In the genomic region with DNA sequence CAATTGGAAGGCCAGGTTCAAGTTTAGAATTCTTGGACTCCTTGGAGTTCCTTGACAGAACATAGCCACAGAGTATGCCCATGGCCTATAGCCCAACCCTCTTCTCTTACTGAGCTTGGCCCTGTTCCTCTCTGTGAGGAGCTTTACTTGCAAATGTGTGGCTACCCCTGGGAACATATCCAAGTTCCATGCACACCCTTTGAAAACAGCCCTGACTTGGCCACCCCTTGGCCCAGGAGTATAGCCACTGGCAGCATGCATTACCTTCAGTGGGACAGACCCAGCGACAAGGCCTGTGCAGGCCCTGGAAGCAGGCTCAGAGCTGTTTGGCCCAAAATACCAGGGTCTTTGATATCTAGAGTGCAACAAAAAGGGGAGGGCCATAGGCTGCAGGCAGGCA, we compare ENCODE assay signal across 27 cellular contexts. TPM values are rescaled to one million over a fixed set of nuclear protein-coding genes. Genes with fewer than 3 reads are reported as not detected.
"Had no signal": no experiment of that assay in that cellular context is flagged by ENCODE, and none has a peak within 500 bp of the region (broad histone marks: within the 10 kb centered on the region; RNA-seq: fewer than 3 reads in every experiment).

No MANE protein-coding gene starts in this region.

- FAIRE-seq: endothelial cell of umbilical vein, frontal cortex, keratinocyte had no signal

- H3K27me3 ChIP-seq: hepatocyte, neural progenitor cell, right atrium auricular region, testis, uterus had no signal

- H3K4me2 ChIP-seq: hepatocyte, neural progenitor cell had no signal

- H3K9me3 ChIP-seq: right atrium auricular region, testis, uterus had no signal

- H3K79me2 ChIP-seq: hepatocyte, parathyroid adenoma had no signal

- DNase-seq: activated B cell treated with CpG ODN at 0.5 μM for 24 hours; activated effector memory CD4-positive, alpha-beta T cell treated with Interleukin-2 at 50 U/mL for 16 hours; activated naive CD4-positive, alpha-beta T cell treated with Interleukin-2 at 50 U/mL for 16 hours; cortex of kidney; left cardiac atrium; mammary epithelial cell; natural killer cell; occipital lobe; stimulated activated naive CD4-positive, alpha-beta T cell treated with Interleukin-2 at 50 U/mL for 16 hours; T-helper 1 cell; testis; trophoblast cell; uterus had no signal

- ATAC-seq: left cardiac atrium had no signal

- H3K27ac ChIP-seq: hepatocyte, neural progenitor cell, parathyroid adenoma, right atrium auricular region, testis, uterus had no signal

- H3K36me3 ChIP-seq: neural progenitor cell, right atrium auricular region, uterus had no signal

- H2AFZ ChIP-seq: hepatocyte, neural progenitor cell, parathyroid adenoma had no signal

- H3K9ac ChIP-seq: neural progenitor cell, parathyroid adenoma had no signal

- H3K4me1 ChIP-seq: neural progenitor cell, testis, uterus had no signal

- H3K4me3 ChIP-seq: hepatocyte, neural progenitor cell, right atrium auricular region, testis, uterus had no signal

RNA-seq across cellular contexts. Expression of a gene that starts 19.5 kb away (rescaled TPM):
- total RNA-seq: activated B cell treated with CpG ODN at 0.5 μM for 24 hours; activated CD4-positive, alpha-beta T cell treated with anti-CD3 and anti-CD28 coated beads for 36 hours; activated CD8-positive, alpha-beta T cell treated with anti-CD3 and anti-CD28 coated beads, Interleukin-2, amount 10 ng/mL, durations not matched to agents 7 days and 5 days; chondrocyte; endothelial cell of umbilical vein; hepatocyte; left cardiac atrium; mammary epithelial cell; mesothelial cell of epicardium; natural killer cell; occipital lobe; pulmonary artery endothelial cell; right atrium auricular region had no signal
- polyA plus RNA-seq: endothelial cell of umbilical vein, esophagus, hepatocyte, keratinocyte, liver, mammary epithelial cell had no signal
